ENCODE assay signal across 9 cellular contexts in genomic region chr11:102110761-102111010, GRCh38. TPM values are rescaled to one million over a fixed set of nuclear protein-coding genes. Genes with fewer than 3 reads are reported as not detected.
DNase-seq lines count a peak whose midpoint lies in the region; ATAC-seq and TF ChIP-seq lines count a peak whose summit lies in the region.
"Had no signal": no experiment of that assay in that cellular context is flagged by ENCODE, and none has a peak within 500 bp of the region (broad histone marks: within the 10 kb centered on the region; RNA-seq: fewer than 3 reads in every experiment).

No MANE protein-coding gene starts in this region.

- H3K36me3 ChIP-seq in endodermal cell (ENCODE audit: control insufficient read depth, insufficient read depth, low read length) (peaks cover 8% of the 10 kb centered on the region), neutrophil (no peaks in the 10 kb centered on the region)

- H3K27me3 ChIP-seq in endodermal cell (ENCODE audit: control insufficient read depth, insufficient read depth, low read length, poor library complexity, severe bottlenecking) = no peaks in the 10 kb centered on the region
- H3K27me3 ChIP-seq in neutrophil = peaks cover 98% of the 10 kb centered on the region

- H3K4me3 Mint-ChIP-seq in activated CD4-positive, alpha-beta memory T cell treated with anti-CD3 and anti-CD28 coated beads for 36 hours = peak overlapping the region; percentile 23
- no peak overlapping the region for H3K4me3 Mint-ChIP-seq in activated CD4-positive, alpha-beta memory T cell treated with anti-CD3 and anti-CD28 coated beads, Interleukin-2, amount 10 ng/mL, durations not matched to agents 7 days and 5 days
- peak overlapping the region; percentile 97 for H3K4me3 Mint-ChIP-seq in endodermal cell

- no peaks in the 10 kb centered on the region for H3K9me3 Mint-ChIP-seq in activated CD4-positive, alpha-beta memory T cell treated with anti-CD3 and anti-CD28 coated beads for 36 hours
- H3K9me3 Mint-ChIP-seq in activated CD4-positive, alpha-beta memory T cell treated with anti-CD3 and anti-CD28 coated beads, Interleukin-2, amount 10 ng/mL, durations not matched to agents 7 days and 5 days = no peaks in the 10 kb centered on the region
- H3K9me3 Mint-ChIP-seq in endodermal cell = no peaks in the 10 kb centered on the region

- TF ChIP-seq CTCF in endodermal cell (conservative IDR thresholded peaks at IDR 0.05) = no peak
- TF ChIP-seq CTCF in neutrophil (IDR thresholded peaks at IDR 0.05) = no peak

- H3K27me3 Mint-ChIP-seq in activated CD4-positive, alpha-beta memory T cell treated with anti-CD3 and anti-CD28 coated beads for 36 hours = peaks cover 24% of the 10 kb centered on the region
- peaks cover 55% of the 10 kb centered on the region for H3K27me3 Mint-ChIP-seq in activated CD4-positive, alpha-beta memory T cell treated with anti-CD3 and anti-CD28 coated beads, Interleukin-2, amount 10 ng/mL, durations not matched to agents 7 days and 5 days
- no peaks in the 10 kb centered on the region for H3K27me3 Mint-ChIP-seq in endodermal cell (ENCODE audit: insufficient read depth)

- H3K36me3 Mint-ChIP-seq in activated CD4-positive, alpha-beta memory T cell treated with anti-CD3 and anti-CD28 coated beads for 36 hours = no peaks in the 10 kb centered on the region
- peaks cover 2% of the 10 kb centered on the region for H3K36me3 Mint-ChIP-seq in activated CD4-positive, alpha-beta memory T cell treated with anti-CD3 and anti-CD28 coated beads, Interleukin-2, amount 10 ng/mL, durations not matched to agents 7 days and 5 days (ENCODE audit: low read depth)
- H3K36me3 Mint-ChIP-seq in endodermal cell (ENCODE audit: low read depth) = peaks cover 4% of the 10 kb centered on the region
- H3K36me3 Mint-ChIP-seq: CD4-positive, CD25-positive, alpha-beta regulatory T cell had no signal

- peak overlapping the region; percentile 97 for H3K27ac ChIP-seq in endodermal cell (ENCODE audit: low read depth, low read length)
- H3K27ac ChIP-seq in neutrophil = no peak overlapping the region

- H3K4me3 ChIP-seq in endodermal cell (ENCODE audit: low read length) = peak overlapping the region; percentile 98
- peak overlapping the region; percentile 15 to 59 for H3K4me3 ChIP-seq in neutrophil (ENCODE audit: low read depth in 1 of 2, low read length in 1 of 2)

- ATAC-seq in HG03521 (IDR thresholded peaks at IDR 0.05; ENCODE audit: unreplicated experiment) = peak; percentile 30

- 0% methylated on average over 12 to 31 of the region's 31 CpGs for WGBS in endodermal cell (ENCODE audit: insufficient coverage in 1 of 2, insufficient read length in 1 of 2), 2 experiments

- intact Hi-C loops in activated CD4-positive, alpha-beta memory T cell treated with anti-CD3 and anti-CD28 coated beads for 36 hours (cut with micrococcal nuclease) = loop anchor here (2.0 to 5.0 kb wide), 2 partner anchors 157 to 196 kb away; partner anchors contain the start of gene CEP126

- POLR2A ChIA-PET in activated CD4-positive, alpha-beta memory T cell treated with anti-CD3 and anti-CD28 coated beads for 36 hours (lab: Charles Lee) = no interaction called here
- POLR2A ChIA-PET in activated CD4-positive, alpha-beta memory T cell treated with anti-CD3 and anti-CD28 coated beads, Interleukin-2, amount 10 ng/mL, durations not matched to agents 7 days and 5 days (lab: Charles Lee) = no interaction called here

- H3K27ac Mint-ChIP-seq in activated CD4-positive, alpha-beta memory T cell treated with anti-CD3 and anti-CD28 coated beads for 36 hours = no peak overlapping the region
- no peak overlapping the region for H3K27ac Mint-ChIP-seq in activated CD4-positive, alpha-beta memory T cell treated with anti-CD3 and anti-CD28 coated beads, Interleukin-2, amount 10 ng/mL, durations not matched to agents 7 days and 5 days
- peak overlapping the region; percentile 99 for H3K27ac Mint-ChIP-seq in endodermal cell

- CTCF ChIA-PET in activated CD4-positive, alpha-beta memory T cell treated with anti-CD3 and anti-CD28 coated beads for 36 hours (lab: Charles Lee) = no interaction called here
- CTCF ChIA-PET in activated CD4-positive, alpha-beta memory T cell treated with anti-CD3 and anti-CD28 coated beads, Interleukin-2, amount 10 ng/mL, durations not matched to agents 7 days and 5 days (lab: Charles Lee) = no interaction called here

- H3K9me3 ChIP-seq in endodermal cell (ENCODE audit: control insufficient read depth, low read length) (no peaks in the 10 kb centered on the region), neutrophil (no peaks in the 10 kb centered on the region)

- DNase-seq in activated CD4-positive, alpha-beta memory T cell treated with anti-CD3 and anti-CD28 coated beads for 36 hours = no peak
- no peak for DNase-seq in activated CD4-positive, alpha-beta memory T cell treated with anti-CD3 and anti-CD28 coated beads, Interleukin-2, amount 10 ng/mL, durations not matched to agents 7 days and 5 days
- DNase-seq in endodermal cell (no peak), midbrain (lab: John Stamatoyannopoulos, UW) (no peak), NCI-H1417 treated with DMSO at 0.1 percent for 48 hours (lab: John Stamatoyannopoulos, UW) (no peak), SHP77 treated with DMSO at 0.1 percent for 48 hours (lab: John Stamatoyannopoulos, UW) (no peak)

- peak overlapping the region; percentile 97 for H3K9ac ChIP-seq in endodermal cell (ENCODE audit: extremely low read depth, low read length, poor library complexity, severe bottlenecking)

- H3K4me1 ChIP-seq in endodermal cell (ENCODE audit: control insufficient read depth, insufficient read depth, low read length) (peaks cover 12% of the 10 kb centered on the region), neutrophil (ENCODE audit: control insufficient read depth in 1 of 2, insufficient read depth in 1 of 2, low read depth in 1 of 2, low read length in 1 of 2) (peaks cover 8 to 22% of the 10 kb centered on the region in 2 experiments)

- peaks cover 9% of the 10 kb centered on the region for H3K4me1 Mint-ChIP-seq in activated CD4-positive, alpha-beta memory T cell treated with anti-CD3 and anti-CD28 coated beads for 36 hours (ENCODE audit: low read depth)
- H3K4me1 Mint-ChIP-seq in activated CD4-positive, alpha-beta memory T cell treated with anti-CD3 and anti-CD28 coated beads, Interleukin-2, amount 10 ng/mL, durations not matched to agents 7 days and 5 days = peaks cover 14% of the 10 kb centered on the region
- H3K4me1 Mint-ChIP-seq in endodermal cell = peaks cover 29% of the 10 kb centered on the region

RNA-seq across cellular contexts. Expression of gene YAP1, which starts 0.4 kb away (rescaled TPM):
- total RNA-seq in activated CD4-positive, alpha-beta memory T cell treated with anti-CD3 and anti-CD28 coated beads for 36 hours = under 1 TPM; 0.24 to 0.71 TPM
- total RNA-seq in activated CD4-positive, alpha-beta memory T cell treated with anti-CD3 and anti-CD28 coated beads, Interleukin-2, amount 10 ng/mL, durations not matched to agents 7 days and 5 days = under 1 TPM; 0.18 to 0.28 TPM
- total RNA-seq in endodermal cell = 100 to 1,000 TPM; 224 to 228 TPM
- polyA plus RNA-seq in endodermal cell (2013, experiment 1 of 2) = 132 TPM
- polyA plus RNA-seq in endodermal cell (2013, experiment 2 of 2) = 122 TPM
- total RNA-seq: CD4-positive, CD25-positive, alpha-beta regulatory T cell had no signal
- polyA plus RNA-seq: CD4-positive, CD25-positive, alpha-beta regulatory T cell had no signal

Comparison
In these comparisons a context has a peak if more than half of its experiments do, and no peak if none do; other contexts are left out.
1. RNA of gene YAP1, which starts 0.4 kb away (total RNA-seq): 224 to 228 TPM in endodermal cell; 0.24 to 0.71 TPM in activated CD4-positive, alpha-beta memory T cell treated with anti-CD3 and anti-CD28 coated beads for 36 hours and 0.18 to 0.28 TPM in activated CD4-positive, alpha-beta memory T cell treated with anti-CD3 and anti-CD28 coated beads, Interleukin-2, amount 10 ng/mL, durations not matched to agents 7 days and 5 days; every median in the first group is over 100 times any median in the second.